In the genomic region with DNA sequence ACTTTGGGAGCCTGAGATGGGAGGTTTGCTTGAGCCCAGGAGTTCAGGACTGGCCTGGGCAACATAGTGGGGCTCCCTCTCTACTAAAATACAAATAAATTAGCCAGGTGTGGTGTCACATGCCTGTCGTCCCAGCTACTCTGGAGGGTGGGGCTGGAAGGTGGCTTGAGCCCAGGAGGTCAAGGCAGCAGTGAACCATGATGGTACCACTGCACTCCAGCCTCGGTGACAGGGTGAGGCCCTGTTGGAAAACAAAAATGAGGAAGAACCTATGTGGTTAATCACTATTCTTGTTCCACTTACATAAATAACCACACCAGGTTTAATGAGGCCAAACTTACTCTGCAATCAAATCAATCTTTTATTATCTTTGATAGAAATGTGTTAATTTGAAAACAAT, we compare ENCODE assay signal across 20 cellular contexts. TPM values are rescaled to one million over a fixed set of nuclear protein-coding genes. Genes with fewer than 3 reads are reported as not detected.
DNase-seq lines count a peak whose midpoint lies in the region; ATAC-seq and TF ChIP-seq lines count a peak whose summit lies in the region.
"Had no signal": no experiment of that assay in that cellular context is flagged by ENCODE, and none has a peak within 500 bp of the region (broad histone marks: within the 10 kb centered on the region; RNA-seq: fewer than 3 reads in every experiment).

No MANE protein-coding gene starts in this region.

- H3K4me3 ChIP-seq in endodermal cell (ENCODE audit: low read length) = no peak overlapping the region
- H3K4me3 ChIP-seq: Peyer's patch had no signal

- peaks cover 3 to 5% of the 10 kb centered on the region in 2 donors for H3K9me3 Mint-ChIP-seq in activated T-cell treated with anti-CD3 and anti-CD28 coated beads, Interleukin-2, amount 50 U/mL, for 72 hours
- peaks cover 0 to 6% (median 0%) of the 10 kb centered on the region in 3 donors for H3K9me3 Mint-ChIP-seq in IgD-negative memory B cell
- H3K9me3 Mint-ChIP-seq in endodermal cell = peaks cover 7% of the 10 kb centered on the region
- peaks cover 5% of the 10 kb centered on the region for H3K9me3 Mint-ChIP-seq in stimulated activated memory B cell treated with anti-CD40 and anti-IgM and Interleukin-4, amounts not matched to agents 10 μg/mL and 1 μg/mL and 100 μg/mL, for 72 hours

- H3K4me3 Mint-ChIP-seq in activated T-cell treated with anti-CD3 and anti-CD28 coated beads, Interleukin-2, amount 50 U/mL, for 72 hours = no peak overlapping the region
- H3K4me3 Mint-ChIP-seq in IgD-negative memory B cell (peak overlapping the region in 3 of 4 donors; percentile 16 to 76 (median 17)), endodermal cell (no peak overlapping the region)
- H3K4me3 Mint-ChIP-seq in stimulated activated memory B cell treated with anti-CD40 and anti-IgM and Interleukin-4, amounts not matched to agents 10 μg/mL and 1 μg/mL and 100 μg/mL, for 72 hours = no peak overlapping the region
- H3K4me3 Mint-ChIP-seq: activated CD4-positive, alpha-beta memory T cell treated with anti-CD3 and anti-CD28 coated beads, Interleukin-2, amount 10 ng/mL, durations not matched to agents 7 days and 5 days; activated naive CD8-positive, alpha-beta T cell treated with anti-CD3 and anti-CD28 coated beads for 36 hours; mesothelial cell of epicardium had no signal

- H3K9ac ChIP-seq in endodermal cell (ENCODE audit: extremely low read depth, low read length, poor library complexity, severe bottlenecking) = no peak overlapping the region
- H3K9ac ChIP-seq: KMS-11 had no signal

- no peaks in the 10 kb centered on the region for H3K27me3 ChIP-seq in endodermal cell (ENCODE audit: control insufficient read depth, insufficient read depth, low read length, poor library complexity, severe bottlenecking)
- H3K27me3 ChIP-seq: Peyer's patch had no signal

- no peak for ATAC-seq in activated T-cell treated with anti-CD3 and anti-CD28 coated beads, Interleukin-2, amount 50 U/mL, for 72 hours (replicated peaks in 1 of 2)
- ATAC-seq in stimulated activated memory B cell treated with anti-CD40 and anti-IgM and Interleukin-4, amounts not matched to agents 10 μg/mL and 1 μg/mL and 100 μg/mL, for 72 hours = no peak
- ATAC-seq in GM21447 (IDR thresholded peaks at IDR 0.05; ENCODE audit: unreplicated experiment) = no peak
- ATAC-seq in HG03342 (IDR thresholded peaks at IDR 0.05; ENCODE audit: unreplicated experiment) = no peak

- DNase-seq in activated T-cell treated with anti-CD3 and anti-CD28 coated beads, Interleukin-2, amount 50 U/mL, for 72 hours = no peak
- no peak for DNase-seq in activated T-cell treated with anti-CD3 and anti-CD28 coated beads, Interleukin-2, amount 50 U/mL, for 1 hour
- DNase-seq in endodermal cell (peak; percentile 30), GF-D8 (lab: John Stamatoyannopoulos, UW) (no peak)
- DNase-seq: activated CD4-positive, alpha-beta memory T cell treated with anti-CD3 and anti-CD28 coated beads, Interleukin-2, amount 10 ng/mL, durations not matched to agents 7 days and 5 days; activated naive CD8-positive, alpha-beta T cell treated with anti-CD3 and anti-CD28 coated beads for 36 hours; activated T-cell treated with anti-CD3 and anti-CD28 coated beads, Interleukin-2, amount 50 U/mL, for 48 hours; NCI-H1105 treated with DMSO at 0.1 percent for 48 hours; NCI-H82; stimulated activated CD4-positive, alpha-beta T cell treated with anti-CD3 and anti-CD28 coated beads, Interleukin-12 subunit alpha, Interleukin-12 subunit beta, amount 100 ng/mL, for 4 hours had no signal

- peaks cover 12% of the 10 kb centered on the region for H3K9me3 ChIP-seq in endodermal cell (ENCODE audit: control insufficient read depth, low read length)
- H3K9me3 ChIP-seq: Peyer's patch had no signal

- H3K36me3 ChIP-seq in endodermal cell (ENCODE audit: control insufficient read depth, insufficient read depth, low read length) = peaks cover 20% of the 10 kb centered on the region

- TF ChIP-seq CTCF in endodermal cell (conservative IDR thresholded peaks at IDR 0.05) = no peak

- H3K36me3 Mint-ChIP-seq in activated T-cell treated with anti-CD3 and anti-CD28 coated beads, Interleukin-2, amount 50 U/mL, for 72 hours (ENCODE audit: insufficient read depth in 2 of 2) = peaks cover 8 to 17% of the 10 kb centered on the region in 2 donors
- peaks cover 2% of the 10 kb centered on the region for H3K36me3 Mint-ChIP-seq in IgD-negative memory B cell
- peaks cover 19% of the 10 kb centered on the region for H3K36me3 Mint-ChIP-seq in endodermal cell (ENCODE audit: low read depth)
- peaks cover 23% of the 10 kb centered on the region for H3K36me3 Mint-ChIP-seq in stimulated activated memory B cell treated with anti-CD40 and anti-IgM and Interleukin-4, amounts not matched to agents 10 μg/mL and 1 μg/mL and 100 μg/mL, for 72 hours

- H3K27ac Mint-ChIP-seq in activated T-cell treated with anti-CD3 and anti-CD28 coated beads, Interleukin-2, amount 50 U/mL, for 72 hours = peak overlapping the region; percentile 31
- peak overlapping the region in 1 of 3 donors; percentile 60 for H3K27ac Mint-ChIP-seq in IgD-negative memory B cell
- H3K27ac Mint-ChIP-seq in endodermal cell = no peak overlapping the region
- H3K27ac Mint-ChIP-seq in stimulated activated memory B cell treated with anti-CD40 and anti-IgM and Interleukin-4, amounts not matched to agents 10 μg/mL and 1 μg/mL and 100 μg/mL, for 72 hours = peak overlapping the region; percentile 17
- H3K27ac Mint-ChIP-seq: activated CD4-positive, alpha-beta memory T cell treated with anti-CD3 and anti-CD28 coated beads, Interleukin-2, amount 10 ng/mL, durations not matched to agents 7 days and 5 days; activated naive CD8-positive, alpha-beta T cell treated with anti-CD3 and anti-CD28 coated beads for 36 hours; mesothelial cell of epicardium had no signal

- WGBS in endodermal cell (ENCODE audit: insufficient coverage in 1 of 2, insufficient read length in 1 of 2), 2 experiments = 81% methylated on average over 2 of the region's 2 CpGs; no CpG with 5 or more reads in 1 of the 2 experiments

- peaks cover 32% of the 10 kb centered on the region for H3K4me1 Mint-ChIP-seq in activated T-cell treated with anti-CD3 and anti-CD28 coated beads, Interleukin-2, amount 50 U/mL, for 72 hours (ENCODE audit: low read depth)
- H3K4me1 Mint-ChIP-seq in IgD-negative memory B cell (peaks cover 8 to 26% (median 21%) of the 10 kb centered on the region in 3 donors), endodermal cell (peaks cover 2% of the 10 kb centered on the region)
- H3K4me1 Mint-ChIP-seq in stimulated activated memory B cell treated with anti-CD40 and anti-IgM and Interleukin-4, amounts not matched to agents 10 μg/mL and 1 μg/mL and 100 μg/mL, for 72 hours = peaks cover 53% of the 10 kb centered on the region

- H3K27ac ChIP-seq in endodermal cell (ENCODE audit: low read depth, low read length) = no peak overlapping the region
- H3K27ac ChIP-seq: KMS-11, Peyer's patch, VCaP had no signal

- peaks cover 6% of the 10 kb centered on the region for H3K27me3 Mint-ChIP-seq in activated T-cell treated with anti-CD3 and anti-CD28 coated beads, Interleukin-2, amount 50 U/mL, for 72 hours (ENCODE audit: low read depth)
- peaks cover 8% of the 10 kb centered on the region for H3K27me3 Mint-ChIP-seq in IgD-negative memory B cell
- no peaks in the 10 kb centered on the region for H3K27me3 Mint-ChIP-seq in endodermal cell (ENCODE audit: insufficient read depth)
- peaks cover 18% of the 10 kb centered on the region for H3K27me3 Mint-ChIP-seq in stimulated activated memory B cell treated with anti-CD40 and anti-IgM and Interleukin-4, amounts not matched to agents 10 μg/mL and 1 μg/mL and 100 μg/mL, for 72 hours
- H3K27me3 Mint-ChIP-seq: activated naive CD8-positive, alpha-beta T cell treated with anti-CD3 and anti-CD28 coated beads for 36 hours had no signal

- H3K4me1 ChIP-seq in endodermal cell (ENCODE audit: control insufficient read depth, insufficient read depth, low read length) = no peaks in the 10 kb centered on the region

RNA-seq across cellular contexts. Expression of a gene that starts 5.4 kb away (rescaled TPM):
- total RNA-seq in activated T-cell treated with anti-CD3 and anti-CD28 coated beads, Interleukin-2, amount 50 U/mL, for 72 hours = 100 to 1,000 TPM in 1 of 2 donors, 10 to 100 TPM in 1; 91.0 to 130 TPM
- polyA plus RNA-seq in IgD-negative memory B cell = 198 TPM
- total RNA-seq in endodermal cell = 100 to 1,000 TPM; 247 to 296 TPM
- 318 TPM for polyA plus RNA-seq in endodermal cell (2013, experiment 1 of 2)
- 282 TPM for polyA plus RNA-seq in endodermal cell (2013, experiment 2 of 2)

RNA-seq across cellular contexts. Expression of a gene that starts 11.2 kb away (rescaled TPM):
- total RNA-seq in activated T-cell treated with anti-CD3 and anti-CD28 coated beads, Interleukin-2, amount 50 U/mL, for 72 hours = 1 to 10 TPM in 1 of 2 donors, under 1 TPM in 1; 0.97 to 1.2 TPM
- polyA plus RNA-seq in IgD-negative memory B cell = 1.3 TPM
- under 1 TPM in 1 of 2 donors, not detected in 1; 0.22 TPM for total RNA-seq in endodermal cell
- polyA plus RNA-seq in endodermal cell (2013, experiment 1 of 2) = not detected
- polyA plus RNA-seq in endodermal cell (2013, experiment 2 of 2) = not detected

RNA-seq across cellular contexts. Expression of a gene that starts 21.6 kb away (rescaled TPM):
- not detected for total RNA-seq in activated T-cell treated with anti-CD3 and anti-CD28 coated beads, Interleukin-2, amount 50 U/mL, for 72 hours
- 0.43 TPM for polyA plus RNA-seq in IgD-negative memory B cell
- not detected for total RNA-seq in endodermal cell
- polyA plus RNA-seq in endodermal cell (2013, experiment 1 of 2) = not detected
- polyA plus RNA-seq in endodermal cell (2013, experiment 2 of 2) = not detected
- total RNA-seq: activated CD4-positive, alpha-beta memory T cell treated with anti-CD3 and anti-CD28 coated beads, Interleukin-2, amount 10 ng/mL, durations not matched to agents 7 days and 5 days; activated naive CD8-positive, alpha-beta T cell treated with anti-CD3 and anti-CD28 coated beads for 36 hours; fibroblast of villous mesenchyme; kidney epithelial cell; mesothelial cell of epicardium; Peyer's patch had no signal

RNA-seq across cellular contexts. Expression of a gene that starts 27.1 kb away (rescaled TPM):
- 1 to 10 TPM in 1 of 2 donors, under 1 TPM in 1; 0.94 to 8.3 TPM for total RNA-seq in activated T-cell treated with anti-CD3 and anti-CD28 coated beads, Interleukin-2, amount 50 U/mL, for 72 hours
- not detected for polyA plus RNA-seq in IgD-negative memory B cell
- 10 to 100 TPM; 12.1 to 22.6 TPM for total RNA-seq in endodermal cell
- polyA plus RNA-seq in endodermal cell (2013, experiment 1 of 2) = 24.7 TPM
- polyA plus RNA-seq in endodermal cell (2013, experiment 2 of 2) = 18.3 TPM

RNA-seq across cellular contexts. Expression of a gene that starts 28.0 kb away (rescaled TPM):
- under 1 TPM; 0.67 to 0.74 TPM for total RNA-seq in activated T-cell treated with anti-CD3 and anti-CD28 coated beads, Interleukin-2, amount 50 U/mL, for 72 hours
- polyA plus RNA-seq in IgD-negative memory B cell = 2.5 TPM
- 1 to 10 TPM; 1.8 to 2.4 TPM for total RNA-seq in endodermal cell
- 5.2 TPM for polyA plus RNA-seq in endodermal cell (2013, experiment 1 of 2)
- 5.2 TPM for polyA plus RNA-seq in endodermal cell (2013, experiment 2 of 2)

Comparison
In these comparisons a context has a peak if more than half of its experiments do, and no peak if none do; other contexts are left out.
1. H3K4me3 Mint-ChIP-seq: peak in IgD-negative memory B cell (3 of 4); none in activated T-cell treated with anti-CD3 and anti-CD28 coated beads, Interleukin-2, amount 50 U/mL, for 72 hours (0 of 2), endodermal cell (single experiment) and stimulated activated memory B cell treated with anti-CD40 and anti-IgM and Interleukin-4, amounts not matched to agents 10 μg/mL and 1 μg/mL and 100 μg/mL, for 72 hours (single experiment).